In genomic region chr2:118882693-118883336, GRCh38 we compare ENCODE assay signal across 8 cellular contexts. TPM values are rescaled to one million over a fixed set of nuclear protein-coding genes. Genes with fewer than 3 reads are reported as not detected.
A peak's percentile ranks its signal among the peaks of the same experiment; 100 is the strongest.
DNase-seq lines count a peak whose midpoint lies in the region; ATAC-seq and TF ChIP-seq lines count a peak whose summit lies in the region.

No MANE protein-coding gene starts in this region.

- H3K27ac Mint-ChIP-seq in activated CD4-positive, alpha-beta T cell treated with anti-CD3 and anti-CD28 coated beads, Interleukin-2, amount 10 ng/mL, durations not matched to agents 24 days and 14 days: no peak overlapping the region
- H3K27ac Mint-ChIP-seq in memory B cell: no peak overlapping the region

- H3K36me3 Mint-ChIP-seq in activated CD4-positive, alpha-beta T cell treated with anti-CD3 and anti-CD28 coated beads, Interleukin-2, amount 10 ng/mL, durations not matched to agents 24 days and 14 days (ENCODE audit: low read depth): no peaks in the 10 kb centered on the region
- H3K36me3 Mint-ChIP-seq in memory B cell: no peaks in the 10 kb centered on the region

- no peaks in the 10 kb centered on the region for H3K9me3 Mint-ChIP-seq in activated CD4-positive, alpha-beta T cell treated with anti-CD3 and anti-CD28 coated beads, Interleukin-2, amount 10 ng/mL, durations not matched to agents 24 days and 14 days
- H3K9me3 Mint-ChIP-seq in memory B cell: no peaks in the 10 kb centered on the region

- H3K4me3 Mint-ChIP-seq in activated CD4-positive, alpha-beta T cell treated with anti-CD3 and anti-CD28 coated beads, Interleukin-2, amount 10 ng/mL, durations not matched to agents 24 days and 14 days: peak overlapping the region; percentile 74
- peak overlapping the region; percentile 75 for H3K4me3 Mint-ChIP-seq in memory B cell

- ATAC-seq in GM18870 (IDR thresholded peaks at IDR 0.05; ENCODE audit: unreplicated experiment) (peak; percentile 89), HG03354 (IDR thresholded peaks at IDR 0.05; ENCODE audit: poor library complexity, severe bottlenecking, unreplicated experiment) (peak; percentile 89), memory B cell (ENCODE audit: low read depth) (peak; percentile 64)

- peaks cover 4% of the 10 kb centered on the region for H3K4me1 Mint-ChIP-seq in activated CD4-positive, alpha-beta T cell treated with anti-CD3 and anti-CD28 coated beads, Interleukin-2, amount 10 ng/mL, durations not matched to agents 24 days and 14 days
- no peaks in the 10 kb centered on the region for H3K4me1 Mint-ChIP-seq in memory B cell

- H3K27me3 Mint-ChIP-seq in activated CD4-positive, alpha-beta T cell treated with anti-CD3 and anti-CD28 coated beads, Interleukin-2, amount 10 ng/mL, durations not matched to agents 24 days and 14 days: no peaks in the 10 kb centered on the region
- peaks cover 11% of the 10 kb centered on the region for H3K27me3 Mint-ChIP-seq in memory B cell

- peak; percentile 98 for TF ChIP-seq CTCF in AG09309 (IDR thresholded peaks at IDR 0.05; ENCODE audit: control insufficient read depth, insufficient read depth, low read depth, low read length, missing control alignments)

- H3K4me3 ChIP-seq in AG09309 (ENCODE audit: control insufficient read depth, low read depth, low read length): peak overlapping the region; percentile 21; the same call in 1 of the 2 replicates

- peak; percentile 21 for DNase-seq in AG09309 (ENCODE audit: low read depth)
- peak; percentile 33 to 77 for DNase-seq in NCI-H524 (lab: John Stamatoyannopoulos, UW)
- DNase-seq in activated CD4-positive, alpha-beta T cell treated with anti-CD3 and anti-CD28 coated beads, Interleukin-2, amount 10 ng/mL, durations not matched to agents 24 days and 14 days: peak; percentile 87
- DNase-seq in dermis microvascular lymphatic vessel endothelial cell (ENCODE audit: low read depth in 2 of 2): peak; percentile 43 to 56
- DNase-seq in memory B cell (ENCODE audit: low spot score in 2 of 2): peak; percentile 55 to 60
- DNase-seq in stimulated activated CD8-positive, alpha-beta memory T cell treated with anti-CD3 and anti-CD28 coated beads, Interleukin-15, amount 100 ng/mL, for 48 hours (ENCODE audit: low read depth in 2 of 2): peak; percentile 41 to 49

- intact Hi-C loops in activated CD4-positive, alpha-beta T cell treated with anti-CD3 and anti-CD28 coated beads, Interleukin-2, amount 10 ng/mL, durations not matched to agents 24 days and 14 days (cut with micrococcal nuclease): loop anchor here (1.0 to 5.0 kb wide), 2 partner anchors 408 to 779 kb away; no protein-coding TSS in a partner anchor

RNA-seq across cellular contexts. Expression of gene EN1, which starts 35.4 kb away (rescaled TPM):
- total RNA-seq in activated CD4-positive, alpha-beta T cell treated with anti-CD3 and anti-CD28 coated beads, Interleukin-2, amount 10 ng/mL, durations not matched to agents 24 days and 14 days: not detected in 2 replicates
- not detected in 2 replicates for total RNA-seq in dermis microvascular lymphatic vessel endothelial cell

RNA-seq across cellular contexts. Expression of gene MARCO, which starts 59.2 kb away (rescaled TPM):
- not detected in 2 replicates for total RNA-seq in activated CD4-positive, alpha-beta T cell treated with anti-CD3 and anti-CD28 coated beads, Interleukin-2, amount 10 ng/mL, durations not matched to agents 24 days and 14 days
- total RNA-seq in dermis microvascular lymphatic vessel endothelial cell: not detected in 2 replicates

Comparison
In these comparisons a context has a peak if more than half of its experiments do, and no peak if none do; other contexts are left out.
1. Peak in every context shown above with its lines: DNase-seq, ATAC-seq and H3K4me3 ChIP-seq.
2. DNase-seq: peak in every context shown above with its lines; median percentile 87 in activated CD4-positive, alpha-beta T cell treated with anti-CD3 and anti-CD28 coated beads, Interleukin-2, amount 10 ng/mL, durations not matched to agents 24 days and 14 days; 58 in memory B cell; 55 in NCI-H524; 50 in dermis microvascular lymphatic vessel endothelial cell; 45 in stimulated activated CD8-positive, alpha-beta memory T cell treated with anti-CD3 and anti-CD28 coated beads, Interleukin-15, amount 100 ng/mL, for 48 hours; 21 in AG09309.